ENCODE assay signal across 8 cellular contexts in genomic region chr17:40362696-40363479, GRCh38. TPM values are rescaled to one million over a fixed set of nuclear protein-coding genes. Genes with fewer than 3 reads are reported as not detected.
A peak's percentile ranks its signal among the peaks of the same experiment; 100 is the strongest.
DNase-seq lines count a peak whose midpoint lies in the region; ATAC-seq, FAIRE-seq and TF ChIP-seq lines count a peak whose summit lies in the region.

No MANE protein-coding gene starts in this region.

- H3K4me1 Mint-ChIP-seq in WTC11 = peaks cover 36% of the 10 kb centered on the region
- H3K4me1 Mint-ChIP-seq in central memory CD8-positive, alpha-beta T cell = peaks cover 21% of the 10 kb centered on the region

- H3K9ac ChIP-seq in HepG2 (ENCODE audit: insufficient read depth, low read depth, low read length) = peak overlapping the region; percentile 59

- no peaks in the 10 kb centered on the region for H3K79me2 ChIP-seq in HepG2 (ENCODE audit: insufficient read depth, low read length)

- no peaks in the 10 kb centered on the region for H3K9me3 ChIP-seq in HepG2 (ENCODE audit: low read length)

- peak; percentile 48 to 67; a peak in 3 of 4 replicates for TF ChIP-seq POLR2A in HepG2 (IDR thresholded peaks at IDR 0.05; ENCODE audit: insufficient read depth in 1 of 2, low read depth in 2 of 2, low read length in 2 of 2)

- DNase-seq in GM10266 (ENCODE audit: extremely low spot score) = peak; percentile 95
- peak; percentile 79 for DNase-seq in HEK293T (ENCODE audit: extremely low spot score)
- peak; percentile 39 for DNase-seq in NCI-H2029 (lab: John Stamatoyannopoulos, UW)
- DNase-seq in WTC11 (ENCODE audit: low spot score) = peak; percentile 92
- peak; percentile 61 to 70 for DNase-seq in central memory CD8-positive, alpha-beta T cell (ENCODE audit: low spot score in 2 of 2)
- DNase-seq in HepG2 (ENCODE audit: low spot score) = peak; percentile 85
- DNase-seq in stimulated activated CD8-positive, alpha-beta memory T cell treated with anti-CD3 and anti-CD28 coated beads, Interleukin-12 subunit alpha, Interleukin-12 subunit beta, amount 100 ng/mL, for 24 hours (ENCODE audit: extremely low read depth) = peak; percentile 55
- no peak for DNase-seq in cerebellar nuclear complex (lab: John Stamatoyannopoulos, UW)

- 42% methylated on average over 59 of the region's 112 CpGs for WGBS in HepG2 (ENCODE audit: low lambda C conversion rate)

- H3K27me3 Mint-ChIP-seq in WTC11 (ENCODE audit: low read depth) = peaks cover 40% of the 10 kb centered on the region
- H3K27me3 Mint-ChIP-seq in central memory CD8-positive, alpha-beta T cell = peaks cover 12% of the 10 kb centered on the region

- H4K20me1 ChIP-seq in HepG2 (ENCODE audit: insufficient read depth, low read length) = no peaks in the 10 kb centered on the region

- BruUV-seq in HepG2 (replicated peaks; lab: Mats Ljungman, UMichigan) = TSS peak; percentile 62

- TF ChIP-seq CTCF in GM10266 (IDR thresholded peaks at IDR 0.05; ENCODE audit: control insufficient read depth, insufficient read depth, low read depth, missing control alignments) (peak; percentile 87), WTC11 (IDR thresholded peaks at IDR 0.05) (no peak), HepG2 (CRISPR knock-in tag; IDR thresholded peaks at IDR 0.05) (peak; percentile 97)

- in situ Hi-C loops in HepG2 (cut with HindIII; ENCODE audit: extremely low pct_ligation_motif_present, low pct_unique_long_range_greater_than_20kb) = loop anchor here (5.0 kb wide), 1 partner anchor 169 kb away; no protein-coding TSS in a partner anchor

- peaks cover 0 to 11% of the 10 kb centered on the region in 2 experiments; a peak in 2 of 5 replicates for H3K27me3 ChIP-seq in HepG2 (ENCODE audit: control insufficient read depth in 1 of 2, insufficient read depth in 2 of 2, low read length in 2 of 2)

- H3K36me3 Mint-ChIP-seq in WTC11 = no peaks in the 10 kb centered on the region
- peaks cover 1% of the 10 kb centered on the region for H3K36me3 Mint-ChIP-seq in central memory CD8-positive, alpha-beta T cell (ENCODE audit: insufficient read depth)

- peaks cover 39% of the 10 kb centered on the region for H3K4me1 ChIP-seq in HepG2 (ENCODE audit: insufficient read depth, low read length)

- H3K36me3 ChIP-seq in HepG2 (replicated peaks in 1 of 2; ENCODE audit: control insufficient read depth in 1 of 2, insufficient read depth in 2 of 2, low read length in 2 of 2) = no peaks in the 10 kb centered on the region

- 0 out of 4 replicates have a peak, but pooled peaks of 1 of the 2 experiments have one; percentile 9 for TF ChIP-seq EP300 in HepG2 (IDR thresholded peaks at IDR 0.05; ENCODE audit: low read depth in 2 of 2, low read length in 2 of 2)
- TF ChIP-seq EP300 in HepG2 (CRISPR knock-in tag; IDR thresholded peaks at IDR 0.05; ENCODE audit: borderline replicate concordance) = peak; percentile 76

- peak overlapping the region; percentile 45 to 67 (median 60); a peak in 5 of 6 replicates for H3K4me3 ChIP-seq in HepG2 (replicated peaks in 1 of 3; ENCODE audit: insufficient read depth in 1 of 3, low read depth in 2 of 3, low read length in 3 of 3)

- FAIRE-seq in HepG2 (lab: Jason Lieb, UNC) = peak; percentile 49

- peak overlapping the region; percentile 69 for H3K4me2 ChIP-seq in HepG2 (ENCODE audit: low read depth, low read length)

- intact Hi-C loops in HepG2 (cut with micrococcal nuclease; ENCODE audit: unreplicated experiment) = loop anchor here (1.0 kb wide), 1 partner anchor 85 kb away; no protein-coding TSS in a partner anchor

- H3K27ac ChIP-seq in HepG2 (ENCODE audit: extremely low read length, insufficient read depth, low read length) = no peak overlapping the region

- POLR2A ChIA-PET in HEK293T (lab: Yijun Ruan, JAX) = interaction anchor here (0.6 to 2.4 kb wide), 15 partner anchors 13 to 177 kb away, joined by 3 to 20 read pairs (median 4); partner anchors contain the start of gene TOP2A
- POLR2A ChIA-PET in WTC11 (lab: Charles Lee) = no interaction called here
- POLR2A ChIA-PET in HepG2 (lab: Yijun Ruan, JAX) = interaction anchor here (0.5 to 3.0 kb wide), 17 partner anchors 10 to 235 kb away, joined by 3 to 11 read pairs (median 4); partner anchors contain the start of genes RARA, TOP2A and WIPF2

- no peak overlapping the region for H2AFZ ChIP-seq in HepG2 (ENCODE audit: low read length)

- ATAC-seq in WTC11 (peak; percentile 66), HepG2 (peak; percentile 89)
- peak; percentile 80 for ATAC-seq in central memory CD8-positive, alpha-beta T cell (replicated peaks; ENCODE audit: extremely low read depth, poor library complexity, severe bottlenecking)

- peak overlapping the region; percentile 80 for H3K4me3 Mint-ChIP-seq in WTC11
- peak overlapping the region; percentile 74 for H3K4me3 Mint-ChIP-seq in central memory CD8-positive, alpha-beta T cell

- H3K9me3 Mint-ChIP-seq in WTC11 = no peaks in the 10 kb centered on the region
- no peaks in the 10 kb centered on the region for H3K9me3 Mint-ChIP-seq in central memory CD8-positive, alpha-beta T cell

- CTCF ChIA-PET in HEK293T (lab: Yijun Ruan, JAX) = interaction anchor here (0.8 to 6.6 kb wide), 8 partner anchors 14 to 198 kb away, joined by 3 to 36 read pairs (median 4); partner anchors contain the start of gene TOP2A
- CTCF ChIA-PET in WTC11 (lab: Charles Lee) = interaction anchor here (0.7 to 6.9 kb wide), 26 partner anchors 8 to 257 kb away, joined by 3 to 102 read pairs (median 5); partner anchors contain the start of genes IGFBP4, TNS4 and TOP2A
- CTCF ChIA-PET in HepG2 (lab: Yijun Ruan, JAX; ENCODE audit: low intra/inter-chr PET ratio, low total read pairs) = interaction anchor here (0.9 to 2.3 kb wide), 4 partner anchors 51 to 170 kb away, joined by 3 to 7 read pairs (median 5); no protein-coding TSS in a partner anchor

- H3K27ac Mint-ChIP-seq in WTC11 = no peak overlapping the region
- H3K27ac Mint-ChIP-seq in central memory CD8-positive, alpha-beta T cell (ENCODE audit: low read depth) = no peak overlapping the region

- TF ChIP-seq RAD21 in HepG2 (CRISPR knock-in tag; IDR thresholded peaks at IDR 0.05) = peak; percentile 90

RNA-seq across cellular contexts. Expression of gene GJD3, which starts 1.6 kb away (rescaled TPM):
- total RNA-seq in WTC11 (2021) (1.4 to 2.3 TPM (median 2.0 TPM) in 3 replicates), HepG2 (2016; rRNA removed; fragmentation: Illumina TruSeq; extraction: Trizol) (not detected in 2 replicates)
- total RNA-seq in HepG2 (2016; cell fraction: cytosol; rRNA removed; fragmentation: Illumina TruSeq; extraction: Trizol; ENCODE audit: low read depth) = not detected in 2 replicates
- total RNA-seq in HepG2 (2016; cell fraction: insoluble cytoplasmic fraction; rRNA removed; fragmentation: Illumina TruSeq; extraction: Trizol) = not detected in 2 replicates
- total RNA-seq in HepG2 (2016; cell fraction: membrane; rRNA removed; fragmentation: Illumina TruSeq; extraction: Trizol) = not detected in 2 replicates
- total RNA-seq in HepG2 (2016; cell fraction: nucleus; rRNA removed; fragmentation: Illumina TruSeq; extraction: Trizol) = not detected in 2 replicates
- not detected in 2 replicates for polyA plus RNA-seq in HepG2 (2011; rRNA removed)
- polyA plus RNA-seq in HepG2 (2011; cell fraction: cytosol; rRNA removed) = not detected in 2 replicates
- not detected in 2 replicates for polyA plus RNA-seq in HepG2 (2011; cell fraction: nucleus; rRNA removed)
- not detected in 2 replicates for polyA plus RNA-seq in HepG2 (2012)
- not detected in 2 replicates for polyA plus RNA-seq in HepG2 (2016; cell fraction: cytosol; fragmentation: Illumina TruSeq; extraction: Trizol; ENCODE audit: low read depth)
- not detected in 2 replicates for polyA plus RNA-seq in HepG2 (2016; cell fraction: insoluble cytoplasmic fraction; fragmentation: Illumina TruSeq; extraction: Trizol; ENCODE audit: low read depth)
- not detected in 2 replicates for polyA plus RNA-seq in HepG2 (2016; cell fraction: membrane; fragmentation: Illumina TruSeq; extraction: Trizol; ENCODE audit: low read depth)
- polyA plus RNA-seq in HepG2 (2016; cell fraction: nucleus; fragmentation: Illumina TruSeq; extraction: Trizol; ENCODE audit: insufficient read depth, low read depth) = not detected in 2 replicates
- polyA minus RNA-seq in HepG2 (2011; rRNA and poly(A)+ RNA removed; ENCODE audit: low replicate concordance) = not detected in 2 replicates
- polyA minus RNA-seq in HepG2 (2011; cell fraction: cytosol; rRNA and poly(A)+ RNA removed) = not detected in 2 replicates
- polyA minus RNA-seq in HepG2 (2011; cell fraction: nucleus; rRNA and poly(A)+ RNA removed) = not detected in 2 replicates

RNA-seq across cellular contexts. Expression of gene RARA, which starts 53.9 kb away (rescaled TPM):
- total RNA-seq in WTC11 (2021) (14.3 to 20.7 TPM (median 15.8 TPM) in 3 replicates), HepG2 (2016; rRNA removed; fragmentation: Illumina TruSeq; extraction: Trizol) (8.6 and 8.9 TPM in 2 replicates)
- 3.2 and 3.7 TPM in 2 replicates for total RNA-seq in HepG2 (2016; cell fraction: cytosol; rRNA removed; fragmentation: Illumina TruSeq; extraction: Trizol; ENCODE audit: low read depth)
- total RNA-seq in HepG2 (2016; cell fraction: insoluble cytoplasmic fraction; rRNA removed; fragmentation: Illumina TruSeq; extraction: Trizol) = 6.7 and 9.5 TPM in 2 replicates
- 8.2 and 11.1 TPM in 2 replicates for total RNA-seq in HepG2 (2016; cell fraction: membrane; rRNA removed; fragmentation: Illumina TruSeq; extraction: Trizol)
- 6.0 and 7.0 TPM in 2 replicates for total RNA-seq in HepG2 (2016; cell fraction: nucleus; rRNA removed; fragmentation: Illumina TruSeq; extraction: Trizol)
- polyA plus RNA-seq in HepG2 (2011; rRNA removed) = 6.0 and 6.4 TPM in 2 replicates
- 2.2 and 3.8 TPM in 2 replicates for polyA plus RNA-seq in HepG2 (2011; cell fraction: cytosol; rRNA removed)
- 13.2 and 13.3 TPM in 2 replicates for polyA plus RNA-seq in HepG2 (2011; cell fraction: nucleus; rRNA removed)
- 15.4 and 16.1 TPM in 2 replicates for polyA plus RNA-seq in HepG2 (2012)
- polyA plus RNA-seq in HepG2 (2016; cell fraction: cytosol; fragmentation: Illumina TruSeq; extraction: Trizol; ENCODE audit: low read depth) = 3.8 and 5.4 TPM in 2 replicates
- 12.7 and 17.8 TPM in 2 replicates for polyA plus RNA-seq in HepG2 (2016; cell fraction: insoluble cytoplasmic fraction; fragmentation: Illumina TruSeq; extraction: Trizol; ENCODE audit: low read depth)
- polyA plus RNA-seq in HepG2 (2016; cell fraction: membrane; fragmentation: Illumina TruSeq; extraction: Trizol; ENCODE audit: low read depth) = 9.6 and 13.8 TPM in 2 replicates
- 19.0 and 19.4 TPM in 2 replicates for polyA plus RNA-seq in HepG2 (2016; cell fraction: nucleus; fragmentation: Illumina TruSeq; extraction: Trizol; ENCODE audit: insufficient read depth, low read depth)
- polyA minus RNA-seq in HepG2 (2011; rRNA and poly(A)+ RNA removed; ENCODE audit: low replicate concordance) = 6.4 and 11.7 TPM in 2 replicates
- 6.7 and 8.2 TPM in 2 replicates for polyA minus RNA-seq in HepG2 (2011; cell fraction: cytosol; rRNA and poly(A)+ RNA removed)
- polyA minus RNA-seq in HepG2 (2011; cell fraction: nucleus; rRNA and poly(A)+ RNA removed) = 5.2 and 6.7 TPM in 2 replicates

RNA-seq across cellular contexts. Expression of gene TOP2A, which starts 54.8 kb away (rescaled TPM):
- total RNA-seq in WTC11 (2021) (273 to 307 TPM (median 292 TPM) in 3 replicates), HepG2 (2016; rRNA removed; fragmentation: Illumina TruSeq; extraction: Trizol) (327 and 614 TPM in 2 replicates)
- 35.7 and 38.5 TPM in 2 replicates for total RNA-seq in HepG2 (2016; cell fraction: cytosol; rRNA removed; fragmentation: Illumina TruSeq; extraction: Trizol; ENCODE audit: low read depth)
- 330 and 598 TPM in 2 replicates for total RNA-seq in HepG2 (2016; cell fraction: insoluble cytoplasmic fraction; rRNA removed; fragmentation: Illumina TruSeq; extraction: Trizol)
- 112 and 128 TPM in 2 replicates for total RNA-seq in HepG2 (2016; cell fraction: membrane; rRNA removed; fragmentation: Illumina TruSeq; extraction: Trizol)
- 262 and 265 TPM in 2 replicates for total RNA-seq in HepG2 (2016; cell fraction: nucleus; rRNA removed; fragmentation: Illumina TruSeq; extraction: Trizol)
- polyA plus RNA-seq in HepG2 (2011; rRNA removed) = 52.7 and 108 TPM in 2 replicates
- 35.8 and 39.5 TPM in 2 replicates for polyA plus RNA-seq in HepG2 (2011; cell fraction: cytosol; rRNA removed)
- polyA plus RNA-seq in HepG2 (2011; cell fraction: nucleus; rRNA removed) = 38.5 and 46.3 TPM in 2 replicates
- polyA plus RNA-seq in HepG2 (2012) = 78.9 and 178 TPM in 2 replicates
- polyA plus RNA-seq in HepG2 (2016; cell fraction: cytosol; fragmentation: Illumina TruSeq; extraction: Trizol; ENCODE audit: low read depth) = 13.7 and 16.7 TPM in 2 replicates
- polyA plus RNA-seq in HepG2 (2016; cell fraction: insoluble cytoplasmic fraction; fragmentation: Illumina TruSeq; extraction: Trizol; ENCODE audit: low read depth) = 406 and 447 TPM in 2 replicates
- 56.7 and 60.4 TPM in 2 replicates for polyA plus RNA-seq in HepG2 (2016; cell fraction: membrane; fragmentation: Illumina TruSeq; extraction: Trizol; ENCODE audit: low read depth)
- 324 and 347 TPM in 2 replicates for polyA plus RNA-seq in HepG2 (2016; cell fraction: nucleus; fragmentation: Illumina TruSeq; extraction: Trizol; ENCODE audit: insufficient read depth, low read depth)
- polyA minus RNA-seq in HepG2 (2011; rRNA and poly(A)+ RNA removed; ENCODE audit: low replicate concordance) = 29.3 and 72.8 TPM in 2 replicates
- 58.4 and 82.8 TPM in 2 replicates for polyA minus RNA-seq in HepG2 (2011; cell fraction: cytosol; rRNA and poly(A)+ RNA removed)
- 83.2 and 96.0 TPM in 2 replicates for polyA minus RNA-seq in HepG2 (2011; cell fraction: nucleus; rRNA and poly(A)+ RNA removed)

Comparison
In these comparisons a context has a peak if more than half of its experiments do, and no peak if none do; other contexts are left out.
1. DNase-seq: peak in GM10266 (single experiment), HEK293T (single experiment), NCI-H2029 (single experiment), WTC11 (single experiment), central memory CD8-positive, alpha-beta T cell (2 of 2), HepG2 (single experiment) and stimulated activated CD8-positive, alpha-beta memory T cell treated with anti-CD3 and anti-CD28 coated beads, Interleukin-12 subunit alpha, Interleukin-12 subunit beta, amount 100 ng/mL, for 24 hours (single experiment); none in cerebellar nuclear complex (0 of 2).
2. Peak in every context shown above with its lines, with median percentiles within 50 percentile points of each other: ATAC-seq.